8 cellular contexts compared by ENCODE assay signal in the genomic region with DNA sequence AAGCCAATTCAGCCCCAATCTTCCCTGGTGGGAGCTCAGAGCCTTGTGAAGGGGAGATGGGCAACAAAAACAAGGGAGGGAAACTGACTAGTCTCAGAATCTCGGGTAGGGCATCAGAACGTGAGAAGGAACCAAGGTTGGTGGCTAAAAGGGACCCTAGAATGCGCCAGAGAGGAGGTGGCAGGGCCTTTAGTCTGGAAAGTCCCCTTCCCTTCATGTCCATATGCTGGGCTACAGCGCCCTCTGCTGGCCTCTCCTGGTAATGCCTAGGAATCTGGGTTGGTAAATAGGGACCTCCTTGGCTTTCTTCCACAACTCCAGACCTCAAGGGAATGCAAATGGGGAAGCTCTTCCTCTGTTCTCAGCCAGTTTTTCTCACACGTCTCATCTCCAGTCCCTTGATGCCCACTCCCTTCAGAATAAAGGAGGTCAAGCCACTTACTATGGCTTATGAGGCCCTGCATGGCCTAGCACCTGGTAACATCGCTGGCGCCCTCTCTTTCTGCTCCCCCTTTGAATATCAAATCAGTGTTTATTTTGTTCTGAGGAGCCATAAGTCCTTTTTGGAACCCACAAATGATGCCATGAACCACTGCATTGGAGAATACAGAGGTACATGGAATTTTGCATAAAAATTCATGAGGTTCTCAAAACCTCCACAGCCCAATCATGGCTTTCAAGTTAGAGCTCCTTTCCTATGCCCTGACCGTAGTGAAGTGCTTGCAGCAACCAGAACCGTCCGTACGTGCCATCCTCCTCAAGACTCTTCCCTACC. TPM values are rescaled to one million over a fixed set of nuclear protein-coding genes. Genes with fewer than 3 reads are reported as not detected.
DNase-seq lines count a peak whose midpoint lies in the region; ATAC-seq, FAIRE-seq and TF ChIP-seq lines count a peak whose summit lies in the region.

No MANE protein-coding gene starts in this region.

- H3K4me3 Mint-ChIP-seq in natural killer cell treated with Interleukin-12 subunit alpha and Interleukin-12 subunit beta and Interleukin-15 and Interleukin-18, amount 100 ng/mL, for 72 hours: peak overlapping the region; percentile 100

- no peaks in the 10 kb centered on the region for H3K9me2 ChIP-seq in Karpas-422 (replicated peaks; ENCODE audit: insufficient read depth, low read length)

- H3K4me1 Mint-ChIP-seq in natural killer cell treated with Interleukin-12 subunit alpha and Interleukin-12 subunit beta and Interleukin-15 and Interleukin-18, amount 100 ng/mL, for 72 hours (ENCODE audit: low read depth in 2 of 2): peaks cover 70 to 86% of the 10 kb centered on the region in 2 donors

- peak; percentile 38 for FAIRE-seq in RCC 7860 (lab: Jason Lieb, UNC)

- H3K9me3 Mint-ChIP-seq in natural killer cell treated with Interleukin-12 subunit alpha and Interleukin-12 subunit beta and Interleukin-15 and Interleukin-18, amount 100 ng/mL, for 72 hours: no peaks in the 10 kb centered on the region

- peaks cover 23% of the 10 kb centered on the region; the same call in 1 of the 2 replicates for H3K36me3 ChIP-seq in Karpas-422 (ENCODE audit: insufficient read depth, low read length)

- H2AFZ ChIP-seq in Karpas-422 (ENCODE audit: low read length): no peak overlapping the region

- H3K27ac Mint-ChIP-seq in natural killer cell treated with Interleukin-12 subunit alpha and Interleukin-12 subunit beta and Interleukin-15 and Interleukin-18, amount 100 ng/mL, for 72 hours: peak overlapping the region; percentile 87 to 98

- no peaks in the 10 kb centered on the region for H3K27me3 ChIP-seq in Karpas-422 (ENCODE audit: low read length)

- H3K4me2 ChIP-seq in Karpas-422 (ENCODE audit: low read depth, low read length, poor library complexity, severe bottlenecking): peak overlapping the region; percentile 98

- H3K4me1 ChIP-seq in Karpas-422 (ENCODE audit: low read length): peaks cover 33% of the 10 kb centered on the region

- H4K20me1 ChIP-seq in Karpas-422 (ENCODE audit: insufficient read depth, low read depth, low read length): no peaks in the 10 kb centered on the region

- H3K9ac ChIP-seq in Karpas-422 (ENCODE audit: low read length): peak overlapping the region; percentile 87

- H3K27ac ChIP-seq in Karpas-422 (ENCODE audit: low read length): peak overlapping the region; percentile 77

- H3K79me2 ChIP-seq in Karpas-422 (ENCODE audit: low read length): peaks cover 34% of the 10 kb centered on the region

- peak overlapping the region; percentile 87; the same call in 1 of the 2 replicates for H3K4me3 ChIP-seq in Karpas-422 (ENCODE audit: low read length)
- no peak overlapping the region for H3K4me3 ChIP-seq in fibroblast of mammary gland (ENCODE audit: control insufficient read depth, low read depth, low read length)

- no peaks in the 10 kb centered on the region for H3K27me3 Mint-ChIP-seq in natural killer cell treated with Interleukin-12 subunit alpha and Interleukin-12 subunit beta and Interleukin-15 and Interleukin-18, amount 100 ng/mL, for 72 hours

- H3K9me3 ChIP-seq in Karpas-422 (ENCODE audit: low read length): no peaks in the 10 kb centered on the region

- ATAC-seq in natural killer cell treated with Interleukin-12 subunit alpha and Interleukin-12 subunit beta and Interleukin-15 and Interleukin-18, amount 100 ng/mL, for 72 hours: peak; percentile 63 to 74
- no peak for ATAC-seq in HG03457 (IDR thresholded peaks at IDR 0.05; ENCODE audit: unreplicated experiment)

- DNase-seq in Karpas-422 (peak; percentile 92), RCC 7860 (ENCODE audit: low spot score) (peak; percentile 74), activated T-helper 1 cell treated with Interleukin-2 at 50 U/mL for 16 hours (ENCODE audit: low read depth) (peak; percentile 85), fibroblast of mammary gland (ENCODE audit: low read depth) (peak; percentile 89)
- peak; percentile 90 for DNase-seq in natural killer cell treated with Interleukin-12 subunit alpha and Interleukin-12 subunit beta and Interleukin-15 and Interleukin-18, amount 100 ng/mL, for 72 hours (ENCODE audit: low spot score)
- DNase-seq in stimulated activated naive CD4-positive, alpha-beta T cell treated with Interleukin-2 at 50 U/mL for 16 hours (lab: John Stamatoyannopoulos, UW): peak; percentile 88

- TF ChIP-seq CTCF in GM12874 (IDR thresholded peaks at IDR 0.05; ENCODE audit: insufficient read depth, low read depth, low read length) (peak; percentile 87), fibroblast of mammary gland (conservative IDR thresholded peaks at IDR 0.05; ENCODE audit: control insufficient read depth, insufficient read depth, low read depth, low read length) (peak; percentile 99)

- peaks cover 28% of the 10 kb centered on the region for H3K36me3 Mint-ChIP-seq in natural killer cell treated with Interleukin-12 subunit alpha and Interleukin-12 subunit beta and Interleukin-15 and Interleukin-18, amount 100 ng/mL, for 72 hours

RNA-seq across cellular contexts. Expression of a gene that starts 1.3 kb away (rescaled TPM):
- total RNA-seq in Karpas-422 (2014; rRNA removed; shearing (Covaris generic); ENCODE audit: low replicate concordance): 15.5 and 17.3 TPM in 2 replicates
- total RNA-seq in natural killer cell treated with Interleukin-12 subunit alpha and Interleukin-12 subunit beta and Interleukin-15 and Interleukin-18, amount 100 ng/mL, for 72 hours: 10 to 100 TPM; 52.5 to 56.2 TPM

RNA-seq across cellular contexts. Expression of a gene that starts 44.5 kb away (rescaled TPM):
- 99.4 and 144 TPM in 2 replicates for total RNA-seq in Karpas-422 (2014; rRNA removed; shearing (Covaris generic); ENCODE audit: low replicate concordance)
- 100 to 1,000 TPM; 248 to 319 TPM for total RNA-seq in natural killer cell treated with Interleukin-12 subunit alpha and Interleukin-12 subunit beta and Interleukin-15 and Interleukin-18, amount 100 ng/mL, for 72 hours

RNA-seq across cellular contexts. Expression of a gene that starts 45.1 kb away (rescaled TPM):
- 17.5 and 26.0 TPM in 2 replicates for total RNA-seq in Karpas-422 (2014; rRNA removed; shearing (Covaris generic); ENCODE audit: low replicate concordance)
- total RNA-seq in natural killer cell treated with Interleukin-12 subunit alpha and Interleukin-12 subunit beta and Interleukin-15 and Interleukin-18, amount 100 ng/mL, for 72 hours: 100 to 1,000 TPM; 108 to 131 TPM

RNA-seq across cellular contexts. Expression of a gene that starts 55.3 kb away (rescaled TPM):
- total RNA-seq in Karpas-422 (2014; rRNA removed; shearing (Covaris generic); ENCODE audit: low replicate concordance): 4.1 and 7.6 TPM in 2 replicates
- 1 to 10 TPM; 4.9 to 9.3 TPM for total RNA-seq in natural killer cell treated with Interleukin-12 subunit alpha and Interleukin-12 subunit beta and Interleukin-15 and Interleukin-18, amount 100 ng/mL, for 72 hours
